Comparison of ENCODE assay signal across 8 cellular contexts in genomic region chr5:88667187-88668141, GRCh38.
A peak's percentile ranks its signal among the peaks of the same experiment; 100 is the strongest.
DNase-seq lines count a peak whose midpoint lies in the region; ATAC-seq and TF ChIP-seq lines count a peak whose summit lies in the region.

No MANE protein-coding gene starts in this region.

- H3K4me3 Mint-ChIP-seq in T-cell, result peak overlapping the region; percentile 70 to 84 (median 76)

- TF ChIP-seq POLR2A in vagina (IDR thresholded peaks at IDR 0.05), result no peak

- H3K27ac ChIP-seq in BLaER1 treated with 17β-estradiol and CSF1 and Interleukin-3, amounts not matched to agents 10 nM and 100 nM, result no peak overlapping the region
- H3K27ac ChIP-seq in vagina, result no peak overlapping the region

- peaks cover 0 to 16% (median 0%) of the 10 kb centered on the region in 10 experiments; a peak in 6 of 20 replicates for H3K4me1 ChIP-seq in BLaER1 treated with 17β-estradiol and CSF1 and Interleukin-3, amounts not matched to agents 10 nM and 100 nM
- H3K4me1 ChIP-seq in iPS-15b (ENCODE audit: control insufficient read depth, insufficient read depth, low read length) (peaks cover 53% of the 10 kb centered on the region), vagina (peaks cover 7% of the 10 kb centered on the region)

- H3K27ac Mint-ChIP-seq in T-cell, result no peak overlapping the region

- H3K9me3 ChIP-seq in BLaER1 treated with 17β-estradiol and CSF1 and Interleukin-3, amounts not matched to agents 10 nM and 100 nM (replicated peaks in 1 of 11), result peaks cover 0 to 15% (median 8%) of the 10 kb centered on the region in 11 experiments; a peak in 16 of 22 replicates
- H3K9me3 ChIP-seq in iPS-15b (ENCODE audit: control insufficient read depth, insufficient read depth, low read length), result no peaks in the 10 kb centered on the region
- no peaks in the 10 kb centered on the region for H3K9me3 ChIP-seq in vagina

- peaks cover 0 to 84% (median 39%) of the 10 kb centered on the region in 11 experiments; a peak in 18 of 22 replicates for H4K20me1 ChIP-seq in BLaER1 treated with 17β-estradiol and CSF1 and Interleukin-3, amounts not matched to agents 10 nM and 100 nM

- H3K36me3 Mint-ChIP-seq in T-cell, result peaks cover 4% of the 10 kb centered on the region

- H3K27me3 ChIP-seq in BLaER1 treated with 17β-estradiol and CSF1 and Interleukin-3, amounts not matched to agents 10 nM and 100 nM, result peaks cover 100% of the 10 kb centered on the region in 11 experiments
- H3K27me3 ChIP-seq in iPS-15b (ENCODE audit: control insufficient read depth, insufficient read depth, low read length) (peaks cover 75% of the 10 kb centered on the region), vagina (peaks cover 11% of the 10 kb centered on the region)

- POLR2A ChIA-PET in T-cell (lab: Charles Lee), result interaction anchor here in 1 of 2 donors (0.6 kb wide), 1 partner anchor 19 kb away, joined by 3 read pairs; no protein-coding TSS in a partner anchor

- no peak for DNase-seq in T-cell
- DNase-seq in vagina (ENCODE audit: extremely low spot score in 2 of 2), result no peak
- DNase-seq in stimulated activated CD4-positive, alpha-beta T cell treated with anti-CD3 and anti-CD28 coated beads, Interleukin-12 subunit alpha, Interleukin-12 subunit beta, amount 100 ng/mL, for 4 hours, result no peak

- TF ChIP-seq CTCF in vagina (IDR thresholded peaks at IDR 0.05), result no peak

- peak overlapping the region; percentile 28 to 91 (median 51); a peak in 19 of 22 replicates for H3K4me2 ChIP-seq in BLaER1 treated with 17β-estradiol and CSF1 and Interleukin-3, amounts not matched to agents 10 nM and 100 nM

- ATAC-seq in GM19035 (IDR thresholded peaks at IDR 0.05; ENCODE audit: unreplicated experiment) (peak; percentile 75), HG03135 (IDR thresholded peaks at IDR 0.05; ENCODE audit: unreplicated experiment) (peak; percentile 60), T-cell (replicated peaks in 1 of 4) (peak in 1 of 4 experiments; percentile 49), esophagus mucosa (no peak)

- no peak overlapping the region for H3K9ac ChIP-seq in BLaER1 treated with 17β-estradiol and CSF1 and Interleukin-3, amounts not matched to agents 10 nM and 100 nM
- H3K9ac ChIP-seq in iPS-15b (ENCODE audit: low read depth, low read length), result no peak overlapping the region

- peak overlapping the region in 8 of 10 experiments; percentile 19 to 52 (median 38); a peak in 10 of 20 replicates for H3K4me3 ChIP-seq in BLaER1 treated with 17β-estradiol and CSF1 and Interleukin-3, amounts not matched to agents 10 nM and 100 nM
- H3K4me3 ChIP-seq in iPS-15b (ENCODE audit: low read depth, low read length) (peak overlapping the region; percentile 52), vagina (peak overlapping the region; percentile 23 to 29)

- no peaks in the 10 kb centered on the region for H3K36me3 ChIP-seq in BLaER1 treated with 17β-estradiol and CSF1 and Interleukin-3, amounts not matched to agents 10 nM and 100 nM
- H3K36me3 ChIP-seq in iPS-15b (ENCODE audit: control insufficient read depth, insufficient read depth, low read length) (no peaks in the 10 kb centered on the region), vagina (no peaks in the 10 kb centered on the region)

- peaks cover 0 to 20% (median 14%) of the 10 kb centered on the region in 3 donors for H3K9me3 Mint-ChIP-seq in T-cell

- intact Hi-C loops in vagina (cut with DNase I), result no loop called here

- H3K27me3 Mint-ChIP-seq in T-cell, result peaks cover 88 to 90% of the 10 kb centered on the region in 2 donors

- H3K4me1 Mint-ChIP-seq in T-cell, result peaks cover 26 to 31% (median 30%) of the 10 kb centered on the region in 3 donors

- CTCF ChIA-PET in T-cell (lab: Charles Lee), result interaction anchor here (0.6 to 2.5 kb wide), 5 partner anchors 14 to 886 kb away, joined by 3 to 9 read pairs (median 5); no protein-coding TSS in a partner anchor
